In genomic region chr4:42404001-42404400, GRCh38 we compare ENCODE assay signal across 1 cellular context.
TF ChIP-seq lines count a peak whose summit lies in the region.

No MANE protein-coding gene starts in this region.

TF ChIP-seq in H1, 55 proteins besides CTCF, POLR2A, EP300 and RAD21:
- TF ChIP-seq TEAD4 (IDR thresholded peaks at IDR 0.05; ENCODE audit: low read depth, low read length) (0 out of 2 replicates have a peak, but pooled peaks have one; percentile 20), EZH2 (IDR thresholded peaks at IDR 0.05; ENCODE audit: low read depth, low read length, severe bottlenecking) (no peak)
TF ChIP-seq in H1: peak in this region for 1.
